1 cellular context compared by ENCODE assay signal in the genomic region with DNA sequence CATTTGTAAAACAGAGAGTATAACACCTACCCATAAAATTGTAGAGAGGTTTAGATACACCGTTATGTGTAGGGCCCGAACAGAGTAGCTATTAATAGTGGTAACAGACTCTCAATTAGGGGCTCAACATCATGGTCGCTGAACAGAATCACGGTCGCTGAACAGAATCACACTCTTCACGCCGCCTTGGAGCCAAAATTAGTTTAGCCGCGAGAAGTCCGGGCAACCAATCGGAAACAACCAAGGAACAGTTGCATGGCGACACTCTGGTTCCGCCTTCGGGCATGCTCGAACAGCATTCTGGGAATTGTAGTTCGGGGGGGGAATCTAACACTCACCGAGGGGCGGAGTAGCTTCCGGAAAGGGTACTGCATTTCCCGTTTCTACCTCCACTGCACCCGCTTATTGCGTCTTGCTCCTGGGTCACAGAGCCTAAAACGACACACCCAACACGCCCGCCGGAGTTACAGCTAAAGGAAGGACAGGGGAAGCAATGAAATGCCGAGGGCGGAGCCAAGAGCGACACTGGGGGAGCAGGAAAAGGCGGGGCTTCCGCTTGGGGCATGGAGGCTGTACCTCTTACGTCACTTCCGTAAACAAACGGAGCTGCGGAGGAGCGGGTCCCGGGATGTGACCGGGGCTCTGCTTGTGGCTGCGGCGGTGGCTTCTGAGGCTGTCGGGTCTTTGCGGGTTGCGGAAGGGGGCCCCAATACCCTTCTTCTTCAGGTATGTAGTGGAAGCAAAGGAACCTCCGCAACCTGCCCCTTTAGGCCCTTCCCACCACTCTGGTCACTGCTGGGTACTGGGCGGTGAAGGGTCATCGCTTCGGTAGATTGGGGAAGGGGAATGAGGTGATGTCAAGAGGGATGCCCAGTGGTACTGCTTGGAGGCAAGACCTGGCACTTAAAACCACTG.
TF ChIP-seq lines count a peak whose summit lies in the region.

A gene (plus strand): TSS at position 593 of the 915 bp plus-strand sequence. CDS start 2,352 bp downstream, outside the sequence.

TF ChIP-seq in K562, 482 proteins besides CTCF, POLR2A, EP300 and RAD21 (continued from another document and continues in another):
- TF ChIP-seq, protein P1, sequence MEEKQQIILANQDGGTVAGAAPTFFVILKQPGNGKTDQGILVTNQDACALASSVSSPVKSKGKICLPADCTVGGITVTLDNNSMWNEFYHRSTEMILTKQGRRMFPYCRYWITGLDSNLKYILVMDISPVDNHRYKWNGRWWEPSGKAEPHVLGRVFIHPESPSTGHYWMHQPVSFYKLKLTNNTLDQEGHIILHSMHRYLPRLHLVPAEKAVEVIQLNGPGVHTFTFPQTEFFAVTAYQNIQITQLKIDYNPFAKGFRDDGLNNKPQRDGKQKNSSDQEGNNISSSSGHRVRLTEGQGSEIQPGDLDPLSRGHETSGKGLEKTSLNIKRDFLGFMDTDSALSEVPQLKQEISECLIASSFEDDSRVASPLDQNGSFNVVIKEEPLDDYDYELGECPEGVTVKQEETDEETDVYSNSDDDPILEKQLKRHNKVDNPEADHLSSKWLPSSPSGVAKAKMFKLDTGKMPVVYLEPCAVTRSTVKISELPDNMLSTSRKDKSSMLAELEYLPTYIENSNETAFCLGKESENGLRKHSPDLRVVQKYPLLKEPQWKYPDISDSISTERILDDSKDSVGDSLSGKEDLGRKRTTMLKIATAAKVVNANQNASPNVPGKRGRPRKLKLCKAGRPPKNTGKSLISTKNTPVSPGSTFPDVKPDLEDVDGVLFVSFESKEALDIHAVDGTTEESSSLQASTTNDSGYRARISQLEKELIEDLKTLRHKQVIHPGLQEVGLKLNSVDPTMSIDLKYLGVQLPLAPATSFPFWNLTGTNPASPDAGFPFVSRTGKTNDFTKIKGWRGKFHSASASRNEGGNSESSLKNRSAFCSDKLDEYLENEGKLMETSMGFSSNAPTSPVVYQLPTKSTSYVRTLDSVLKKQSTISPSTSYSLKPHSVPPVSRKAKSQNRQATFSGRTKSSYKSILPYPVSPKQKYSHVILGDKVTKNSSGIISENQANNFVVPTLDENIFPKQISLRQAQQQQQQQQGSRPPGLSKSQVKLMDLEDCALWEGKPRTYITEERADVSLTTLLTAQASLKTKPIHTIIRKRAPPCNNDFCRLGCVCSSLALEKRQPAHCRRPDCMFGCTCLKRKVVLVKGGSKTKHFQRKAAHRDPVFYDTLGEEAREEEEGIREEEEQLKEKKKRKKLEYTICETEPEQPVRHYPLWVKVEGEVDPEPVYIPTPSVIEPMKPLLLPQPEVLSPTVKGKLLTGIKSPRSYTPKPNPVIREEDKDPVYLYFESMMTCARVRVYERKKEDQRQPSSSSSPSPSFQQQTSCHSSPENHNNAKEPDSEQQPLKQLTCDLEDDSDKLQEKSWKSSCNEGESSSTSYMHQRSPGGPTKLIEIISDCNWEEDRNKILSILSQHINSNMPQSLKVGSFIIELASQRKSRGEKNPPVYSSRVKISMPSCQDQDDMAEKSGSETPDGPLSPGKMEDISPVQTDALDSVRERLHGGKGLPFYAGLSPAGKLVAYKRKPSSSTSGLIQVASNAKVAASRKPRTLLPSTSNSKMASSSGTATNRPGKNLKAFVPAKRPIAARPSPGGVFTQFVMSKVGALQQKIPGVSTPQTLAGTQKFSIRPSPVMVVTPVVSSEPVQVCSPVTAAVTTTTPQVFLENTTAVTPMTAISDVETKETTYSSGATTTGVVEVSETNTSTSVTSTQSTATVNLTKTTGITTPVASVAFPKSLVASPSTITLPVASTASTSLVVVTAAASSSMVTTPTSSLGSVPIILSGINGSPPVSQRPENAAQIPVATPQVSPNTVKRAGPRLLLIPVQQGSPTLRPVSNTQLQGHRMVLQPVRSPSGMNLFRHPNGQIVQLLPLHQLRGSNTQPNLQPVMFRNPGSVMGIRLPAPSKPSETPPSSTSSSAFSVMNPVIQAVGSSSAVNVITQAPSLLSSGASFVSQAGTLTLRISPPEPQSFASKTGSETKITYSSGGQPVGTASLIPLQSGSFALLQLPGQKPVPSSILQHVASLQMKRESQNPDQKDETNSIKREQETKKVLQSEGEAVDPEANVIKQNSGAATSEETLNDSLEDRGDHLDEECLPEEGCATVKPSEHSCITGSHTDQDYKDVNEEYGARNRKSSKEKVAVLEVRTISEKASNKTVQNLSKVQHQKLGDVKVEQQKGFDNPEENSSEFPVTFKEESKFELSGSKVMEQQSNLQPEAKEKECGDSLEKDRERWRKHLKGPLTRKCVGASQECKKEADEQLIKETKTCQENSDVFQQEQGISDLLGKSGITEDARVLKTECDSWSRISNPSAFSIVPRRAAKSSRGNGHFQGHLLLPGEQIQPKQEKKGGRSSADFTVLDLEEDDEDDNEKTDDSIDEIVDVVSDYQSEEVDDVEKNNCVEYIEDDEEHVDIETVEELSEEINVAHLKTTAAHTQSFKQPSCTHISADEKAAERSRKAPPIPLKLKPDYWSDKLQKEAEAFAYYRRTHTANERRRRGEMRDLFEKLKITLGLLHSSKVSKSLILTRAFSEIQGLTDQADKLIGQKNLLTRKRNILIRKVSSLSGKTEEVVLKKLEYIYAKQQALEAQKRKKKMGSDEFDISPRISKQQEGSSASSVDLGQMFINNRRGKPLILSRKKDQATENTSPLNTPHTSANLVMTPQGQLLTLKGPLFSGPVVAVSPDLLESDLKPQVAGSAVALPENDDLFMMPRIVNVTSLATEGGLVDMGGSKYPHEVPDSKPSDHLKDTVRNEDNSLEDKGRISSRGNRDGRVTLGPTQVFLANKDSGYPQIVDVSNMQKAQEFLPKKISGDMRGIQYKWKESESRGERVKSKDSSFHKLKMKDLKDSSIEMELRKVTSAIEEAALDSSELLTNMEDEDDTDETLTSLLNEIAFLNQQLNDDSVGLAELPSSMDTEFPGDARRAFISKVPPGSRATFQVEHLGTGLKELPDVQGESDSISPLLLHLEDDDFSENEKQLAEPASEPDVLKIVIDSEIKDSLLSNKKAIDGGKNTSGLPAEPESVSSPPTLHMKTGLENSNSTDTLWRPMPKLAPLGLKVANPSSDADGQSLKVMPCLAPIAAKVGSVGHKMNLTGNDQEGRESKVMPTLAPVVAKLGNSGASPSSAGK (IDR thresholded peaks at IDR 0.05): peak; percentile 78
- TF ChIP-seq MYC (IDR thresholded peaks at IDR 0.05; ENCODE audit: low read depth, low read length): no peak
- TF ChIP-seq MYC (CRISPR knock-in tag; IDR thresholded peaks at IDR 0.05; ENCODE audit: borderline replicate concordance, low read depth): no peak
- TF ChIP-seq SIN3A (IDR thresholded peaks at IDR 0.05; ENCODE audit: borderline replicate concordance in 2 of 2, control insufficient read depth in 1 of 2, low read depth in 2 of 2, low read length in 2 of 2): peak; percentile 49 to 86; a peak in 2 of 4 replicates
- peak; percentile 88 for TF ChIP-seq ETV5 (CRISPR knock-in tag; IDR thresholded peaks at IDR 0.05; ENCODE audit: low read depth)
- TF ChIP-seq ZNF707 (CRISPR knock-in tag; conservative IDR thresholded peaks at IDR 0.05): no peak
- TF ChIP-seq FOXA3 (CRISPR knock-in tag; conservative IDR thresholded peaks at IDR 0.05 in 1 of 2, IDR thresholded peaks at IDR 0.05 in 1 of 2): no peak; a peak in 1 of 4 replicates
- no peak for TF ChIP-seq FOXM1 (IDR thresholded peaks at IDR 0.05; ENCODE audit: low read depth)
- TF ChIP-seq FOXM1 (CRISPR knock-in tag; IDR thresholded peaks at IDR 0.05; ENCODE audit: low read depth): no peak
- TF ChIP-seq HCFC1 (IDR thresholded peaks at IDR 0.05; ENCODE audit: low read depth, low read length): peak; percentile 93
- TF ChIP-seq HMGN3 (IDR thresholded peaks at IDR 0.05; ENCODE audit: borderline replicate concordance, extremely low read depth, insufficient read length, low read depth, low read length): peak; percentile 39
- TF ChIP-seq, protein P2, sequence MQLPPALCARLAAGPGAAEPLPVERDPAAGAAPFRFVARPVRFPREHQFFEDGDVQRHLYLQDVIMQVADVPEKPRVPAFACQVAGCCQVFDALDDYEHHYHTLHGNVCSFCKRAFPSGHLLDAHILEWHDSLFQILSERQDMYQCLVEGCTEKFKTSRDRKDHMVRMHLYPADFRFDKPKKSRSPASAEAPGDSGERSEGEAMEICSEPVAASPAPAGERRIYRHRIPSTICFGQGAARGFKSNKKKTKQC (CRISPR knock-in tag; IDR thresholded peaks at IDR 0.05): no peak; the same call in 1 of the 2 replicates
- TF ChIP-seq ZNF431 (CRISPR knock-in tag; IDR thresholded peaks at IDR 0.05): no peak
- no peak for TF ChIP-seq TCFL5 (CRISPR knock-in tag; conservative IDR thresholded peaks at IDR 0.05)
- TF ChIP-seq, protein P3, sequence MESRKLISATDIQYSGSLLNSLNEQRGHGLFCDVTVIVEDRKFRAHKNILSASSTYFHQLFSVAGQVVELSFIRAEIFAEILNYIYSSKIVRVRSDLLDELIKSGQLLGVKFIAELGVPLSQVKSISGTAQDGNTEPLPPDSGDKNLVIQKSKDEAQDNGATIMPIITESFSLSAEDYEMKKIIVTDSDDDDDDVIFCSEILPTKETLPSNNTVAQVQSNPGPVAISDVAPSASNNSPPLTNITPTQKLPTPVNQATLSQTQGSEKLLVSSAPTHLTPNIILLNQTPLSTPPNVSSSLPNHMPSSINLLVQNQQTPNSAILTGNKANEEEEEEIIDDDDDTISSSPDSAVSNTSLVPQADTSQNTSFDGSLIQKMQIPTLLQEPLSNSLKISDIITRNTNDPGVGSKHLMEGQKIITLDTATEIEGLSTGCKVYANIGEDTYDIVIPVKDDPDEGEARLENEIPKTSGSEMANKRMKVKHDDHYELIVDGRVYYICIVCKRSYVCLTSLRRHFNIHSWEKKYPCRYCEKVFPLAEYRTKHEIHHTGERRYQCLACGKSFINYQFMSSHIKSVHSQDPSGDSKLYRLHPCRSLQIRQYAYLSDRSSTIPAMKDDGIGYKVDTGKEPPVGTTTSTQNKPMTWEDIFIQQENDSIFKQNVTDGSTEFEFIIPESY (CRISPR knock-in tag; IDR thresholded peaks at IDR 0.05): 0 out of 2 replicates have a peak, but pooled peaks have one; percentile 15
- TF ChIP-seq ZKSCAN8 (CRISPR knock-in tag; IDR thresholded peaks at IDR 0.05): peak; percentile 92; the same call in 1 of the 2 replicates
- TF ChIP-seq LARP7 (IDR thresholded peaks at IDR 0.05): no peak
- TF ChIP-seq, protein P4, sequence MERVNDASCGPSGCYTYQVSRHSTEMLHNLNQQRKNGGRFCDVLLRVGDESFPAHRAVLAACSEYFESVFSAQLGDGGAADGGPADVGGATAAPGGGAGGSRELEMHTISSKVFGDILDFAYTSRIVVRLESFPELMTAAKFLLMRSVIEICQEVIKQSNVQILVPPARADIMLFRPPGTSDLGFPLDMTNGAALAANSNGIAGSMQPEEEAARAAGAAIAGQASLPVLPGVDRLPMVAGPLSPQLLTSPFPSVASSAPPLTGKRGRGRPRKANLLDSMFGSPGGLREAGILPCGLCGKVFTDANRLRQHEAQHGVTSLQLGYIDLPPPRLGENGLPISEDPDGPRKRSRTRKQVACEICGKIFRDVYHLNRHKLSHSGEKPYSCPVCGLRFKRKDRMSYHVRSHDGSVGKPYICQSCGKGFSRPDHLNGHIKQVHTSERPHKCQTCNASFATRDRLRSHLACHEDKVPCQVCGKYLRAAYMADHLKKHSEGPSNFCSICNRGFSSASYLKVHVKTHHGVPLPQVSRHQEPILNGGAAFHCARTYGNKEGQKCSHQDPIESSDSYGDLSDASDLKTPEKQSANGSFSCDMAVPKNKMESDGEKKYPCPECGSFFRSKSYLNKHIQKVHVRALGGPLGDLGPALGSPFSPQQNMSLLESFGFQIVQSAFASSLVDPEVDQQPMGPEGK (CRISPR knock-in tag; IDR thresholded peaks at IDR 0.05; ENCODE audit: borderline replicate concordance): no peak
- peak in 1 of 2 experiments; percentile 71; a peak in 2 of 4 replicates for TF ChIP-seq HDAC1 (IDR thresholded peaks at IDR 0.05)
- TF ChIP-seq HNRNPH1 (optimal IDR thresholded peaks at IDR 0.05; ENCODE audit: low read depth, low read length): no peak
- peak; percentile 52; the same call in 1 of the 2 replicates for TF ChIP-seq TAF7 (tag; IDR thresholded peaks at IDR 0.05)
- no peak for TF ChIP-seq SMARCC2 (IDR thresholded peaks at IDR 0.05; ENCODE audit: low read depth)
- no peak; the same call in 1 of the 2 replicates for TF ChIP-seq NR1H2 (CRISPR knock-in tag; IDR thresholded peaks at IDR 0.05)
- no peak for TF ChIP-seq RFX5 (IDR thresholded peaks at IDR 0.05; ENCODE audit: low read depth, low read length)
- 0 out of 2 replicates have a peak, but pooled peaks have one; percentile 56 for TF ChIP-seq KLF1 (tag; IDR thresholded peaks at IDR 0.05)
- TF ChIP-seq FIP1L1 (IDR thresholded peaks at IDR 0.05; ENCODE audit: low read depth, low read length, poor library complexity, severe bottlenecking): no peak
- peak in 1 of 2 experiments; percentile 96; a peak in 2 of 4 replicates for TF ChIP-seq KDM4B (IDR thresholded peaks at IDR 0.05; ENCODE audit: borderline replicate concordance in 2 of 2, low read depth in 1 of 2)
- TF ChIP-seq HSF4 (CRISPR knock-in tag; IDR thresholded peaks at IDR 0.05; ENCODE audit: borderline replicate concordance): no peak
- TF ChIP-seq ADNP (tag; IDR thresholded peaks at IDR 0.05): no peak
- TF ChIP-seq TRIM28 (IDR thresholded peaks at IDR 0.05): no peak; the same call in 1 of the 2 replicates
- TF ChIP-seq, protein P5, sequence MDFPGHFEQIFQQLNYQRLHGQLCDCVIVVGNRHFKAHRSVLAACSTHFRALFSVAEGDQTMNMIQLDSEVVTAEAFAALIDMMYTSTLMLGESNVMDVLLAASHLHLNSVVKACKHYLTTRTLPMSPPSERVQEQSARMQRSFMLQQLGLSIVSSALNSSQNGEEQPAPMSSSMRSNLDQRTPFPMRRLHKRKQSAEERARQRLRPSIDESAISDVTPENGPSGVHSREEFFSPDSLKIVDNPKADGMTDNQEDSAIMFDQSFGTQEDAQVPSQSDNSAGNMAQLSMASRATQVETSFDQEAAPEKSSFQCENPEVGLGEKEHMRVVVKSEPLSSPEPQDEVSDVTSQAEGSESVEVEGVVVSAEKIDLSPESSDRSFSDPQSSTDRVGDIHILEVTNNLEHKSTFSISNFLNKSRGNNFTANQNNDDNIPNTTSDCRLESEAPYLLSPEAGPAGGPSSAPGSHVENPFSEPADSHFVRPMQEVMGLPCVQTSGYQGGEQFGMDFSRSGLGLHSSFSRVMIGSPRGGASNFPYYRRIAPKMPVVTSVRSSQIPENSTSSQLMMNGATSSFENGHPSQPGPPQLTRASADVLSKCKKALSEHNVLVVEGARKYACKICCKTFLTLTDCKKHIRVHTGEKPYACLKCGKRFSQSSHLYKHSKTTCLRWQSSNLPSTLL (IDR thresholded peaks at IDR 0.05): no peak
- TF ChIP-seq, protein P6, sequence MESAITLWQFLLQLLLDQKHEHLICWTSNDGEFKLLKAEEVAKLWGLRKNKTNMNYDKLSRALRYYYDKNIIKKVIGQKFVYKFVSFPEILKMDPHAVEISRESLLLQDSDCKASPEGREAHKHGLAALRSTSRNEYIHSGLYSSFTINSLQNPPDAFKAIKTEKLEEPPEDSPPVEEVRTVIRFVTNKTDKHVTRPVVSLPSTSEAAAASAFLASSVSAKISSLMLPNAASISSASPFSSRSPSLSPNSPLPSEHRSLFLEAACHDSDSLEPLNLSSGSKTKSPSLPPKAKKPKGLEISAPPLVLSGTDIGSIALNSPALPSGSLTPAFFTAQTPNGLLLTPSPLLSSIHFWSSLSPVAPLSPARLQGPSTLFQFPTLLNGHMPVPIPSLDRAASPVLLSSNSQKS (CRISPR knock-in tag; IDR thresholded peaks at IDR 0.05): no peak
- TF ChIP-seq, protein P7, sequence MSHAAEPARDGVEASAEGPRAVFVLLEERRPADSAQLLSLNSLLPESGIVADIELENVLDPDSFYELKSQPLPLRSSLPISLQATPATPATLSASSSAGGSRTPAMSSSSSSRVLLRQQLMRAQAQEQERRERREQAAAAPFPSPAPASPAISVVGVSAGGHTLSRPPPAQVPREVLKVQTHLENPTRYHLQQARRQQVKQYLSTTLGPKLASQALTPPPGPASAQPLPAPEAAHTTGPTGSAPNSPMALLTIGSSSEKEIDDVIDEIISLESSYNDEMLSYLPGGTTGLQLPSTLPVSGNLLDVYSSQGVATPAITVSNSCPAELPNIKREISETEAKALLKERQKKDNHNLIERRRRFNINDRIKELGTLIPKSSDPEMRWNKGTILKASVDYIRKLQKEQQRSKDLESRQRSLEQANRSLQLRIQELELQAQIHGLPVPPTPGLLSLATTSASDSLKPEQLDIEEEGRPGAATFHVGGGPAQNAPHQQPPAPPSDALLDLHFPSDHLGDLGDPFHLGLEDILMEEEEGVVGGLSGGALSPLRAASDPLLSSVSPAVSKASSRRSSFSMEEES (CRISPR knock-in tag; IDR thresholded peaks at IDR 0.05): no peak
